In the genomic region with DNA sequence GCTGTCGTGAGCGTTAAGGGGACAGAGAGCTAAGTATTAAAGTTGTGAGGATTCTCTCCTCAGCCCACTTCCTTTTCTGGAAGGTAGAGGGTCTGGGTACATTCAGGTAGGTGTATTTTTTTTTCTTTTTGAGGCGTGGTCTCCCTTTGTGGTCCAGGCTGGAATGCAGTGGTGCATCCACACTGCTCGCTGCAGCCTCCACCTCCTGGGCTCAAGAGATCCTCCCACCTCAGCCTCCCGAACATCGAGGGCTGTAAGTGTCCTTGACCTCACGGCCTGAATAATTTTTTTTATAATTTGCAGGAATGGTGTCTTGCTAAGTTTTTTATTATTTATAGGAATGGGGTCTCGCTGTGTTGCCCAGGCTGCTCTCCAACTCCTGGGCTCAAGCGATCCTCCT, we compare ENCODE assay signal across 7 cellular contexts. TPM values are rescaled to one million over a fixed set of nuclear protein-coding genes. Genes with fewer than 3 reads are reported as not detected.
A peak's percentile ranks its signal among the peaks of the same experiment; 100 is the strongest.
DNase-seq lines count a peak whose midpoint lies in the region; ATAC-seq and TF ChIP-seq lines count a peak whose summit lies in the region.

No MANE protein-coding gene starts in this region.

- DNase-seq in activated B cell treated with CpG ODN at 0.5 μM for 24 hours (no peak), NCI-H1930 (lab: John Stamatoyannopoulos, UW) (no peak), GOT3 (lab: John Stamatoyannopoulos, UW) (no peak)
- no peak for DNase-seq in stimulated activated effector memory CD8-positive, alpha-beta T cell treated with anti-CD3 and anti-CD28 coated beads, Interleukin-12 subunit alpha, Interleukin-12 subunit beta, amount 100 ng/mL, for 72 hours (ENCODE audit: low spot score in 2 of 2)
- no peak for DNase-seq in activated effector memory CD4-positive, alpha-beta T cell treated with anti-CD3 and anti-CD28 coated beads, Interleukin-2, amount 50 U/mL, for 16 hours

- POLR2A ChIA-PET in HEK293 (lab: Yijun Ruan, JAX): interaction anchor here (1.0 to 1.5 kb wide), 6 partner anchors 10 to 100 kb away, joined by 3 to 7 read pairs (median 4); a partner anchor contains a TSS
- POLR2A ChIA-PET in activated B cell treated with CpG ODN at 0.5 μM for 24 hours (lab: Charles Lee): interaction anchor here (0.8 to 2.7 kb wide), 2 partner anchors 19 to 219 kb away, joined by 3 to 23 read pairs; a partner anchor contains a TSS

- intact Hi-C loops in activated B cell treated with CpG ODN at 0.5 μM for 24 hours (cut with micrococcal nuclease): no loop called here

- H3K4me1 Mint-ChIP-seq in activated B cell treated with CpG ODN at 0.5 μM for 24 hours: peaks cover 23% of the 10 kb centered on the region
- H3K4me1 Mint-ChIP-seq in stimulated activated effector memory CD8-positive, alpha-beta T cell treated with anti-CD3 and anti-CD28 coated beads, Interleukin-12 subunit alpha, Interleukin-12 subunit beta, amount 100 ng/mL, for 72 hours: peaks cover 36% of the 10 kb centered on the region

- no peaks in the 10 kb centered on the region for H3K27me3 Mint-ChIP-seq in activated B cell treated with CpG ODN at 0.5 μM for 24 hours

- H3K4me1 ChIP-seq in HEK293 (ENCODE audit: control insufficient read depth, insufficient read depth, low read length): no peaks in the 10 kb centered on the region

- CTCF ChIA-PET in HEK293 (lab: Yijun Ruan, JAX): interaction anchor here (1.1 kb wide), 1 partner anchor 94 kb away, joined by 3 read pairs; no protein-coding TSS in a partner anchor
- CTCF ChIA-PET in activated B cell treated with CpG ODN at 0.5 μM for 24 hours (lab: Charles Lee): interaction anchor here (1.3 kb wide), 1 partner anchor 79 kb away, joined by 3 read pairs; no protein-coding TSS in a partner anchor

- H3K9me3 ChIP-seq in HEK293 (ENCODE audit: control insufficient read depth, insufficient read depth, low read depth, low read length): no peaks in the 10 kb centered on the region

- H3K27ac ChIP-seq in HEK293 (ENCODE audit: extremely low read depth, low read depth, low read length): peak overlapping the region; percentile 78; the same call in 1 of the 2 replicates

- ATAC-seq in activated B cell treated with CpG ODN at 0.5 μM for 24 hours (ENCODE audit: low read depth): no peak
- ATAC-seq in stimulated activated effector memory CD8-positive, alpha-beta T cell treated with anti-CD3 and anti-CD28 coated beads, Interleukin-12 subunit alpha, Interleukin-12 subunit beta, amount 100 ng/mL, for 72 hours: no peak

- peaks cover 41% of the 10 kb centered on the region for H3K36me3 Mint-ChIP-seq in activated B cell treated with CpG ODN at 0.5 μM for 24 hours (ENCODE audit: low read depth)
- peaks cover 64% of the 10 kb centered on the region for H3K36me3 Mint-ChIP-seq in stimulated activated effector memory CD8-positive, alpha-beta T cell treated with anti-CD3 and anti-CD28 coated beads, Interleukin-12 subunit alpha, Interleukin-12 subunit beta, amount 100 ng/mL, for 72 hours

- H3K4me3 Mint-ChIP-seq in activated B cell treated with CpG ODN at 0.5 μM for 24 hours: peak overlapping the region; percentile 85
- peak overlapping the region; percentile 95 for H3K4me3 Mint-ChIP-seq in stimulated activated effector memory CD8-positive, alpha-beta T cell treated with anti-CD3 and anti-CD28 coated beads, Interleukin-12 subunit alpha, Interleukin-12 subunit beta, amount 100 ng/mL, for 72 hours

- peaks cover 27 to 49% of the 10 kb centered on the region in 2 experiments for H3K36me3 ChIP-seq in HEK293 (ENCODE audit: control insufficient read depth in 2 of 2, insufficient read depth in 1 of 2, low read length in 2 of 2)

- peak overlapping the region; percentile 90 for H3K4me3 ChIP-seq in HEK293 (ENCODE audit: low read depth, low read length)
- peak overlapping the region; percentile 82 for H3K4me3 ChIP-seq in iPS-11a (ENCODE audit: low read depth, low read length)

- no peaks in the 10 kb centered on the region for H3K9me3 Mint-ChIP-seq in activated B cell treated with CpG ODN at 0.5 μM for 24 hours
- no peaks in the 10 kb centered on the region for H3K9me3 Mint-ChIP-seq in stimulated activated effector memory CD8-positive, alpha-beta T cell treated with anti-CD3 and anti-CD28 coated beads, Interleukin-12 subunit alpha, Interleukin-12 subunit beta, amount 100 ng/mL, for 72 hours

- H3K27ac Mint-ChIP-seq in activated B cell treated with CpG ODN at 0.5 μM for 24 hours: peak overlapping the region; percentile 69
- H3K27ac Mint-ChIP-seq in stimulated activated effector memory CD8-positive, alpha-beta T cell treated with anti-CD3 and anti-CD28 coated beads, Interleukin-12 subunit alpha, Interleukin-12 subunit beta, amount 100 ng/mL, for 72 hours: peak overlapping the region; percentile 84

- TF ChIP-seq CTCF in HEK293 (tag by site-specific recombination; IDR thresholded peaks at IDR 0.05) (no peak), activated B cell treated with CpG ODN at 0.5 μM for 24 hours (IDR thresholded peaks at IDR 0.05) (no peak)

TF ChIP-seq in HEK293, 187 proteins besides CTCF, POLR2A, EP300 and RAD21:
- TF ChIP-seq ZNF391 (tag by site-specific recombination; IDR thresholded peaks at IDR 0.05; ENCODE audit: borderline replicate concordance, low read depth) (no peak), ZBTB17 (tag by site-specific recombination; IDR thresholded peaks at IDR 0.05) (0 out of 2 replicates have a peak, but pooled peaks have one; percentile 28)
TF ChIP-seq in HEK293: peak in this region for 1.

RNA-seq across cellular contexts. Expression of a gene that starts 1.4 kb away (rescaled TPM):
- total RNA-seq in activated B cell treated with CpG ODN at 0.5 μM for 24 hours: 51.5 and 60.3 TPM in 2 replicates

RNA-seq across cellular contexts. Expression of a gene that starts 19.2 kb away (rescaled TPM):
- total RNA-seq in activated B cell treated with CpG ODN at 0.5 μM for 24 hours: 57.8 and 65.6 TPM in 2 replicates

RNA-seq across cellular contexts. Expression of a gene that starts 36.1 kb away (rescaled TPM):
- 20.1 and 27.0 TPM in 2 replicates for total RNA-seq in activated B cell treated with CpG ODN at 0.5 μM for 24 hours
